In the genomic region with DNA sequence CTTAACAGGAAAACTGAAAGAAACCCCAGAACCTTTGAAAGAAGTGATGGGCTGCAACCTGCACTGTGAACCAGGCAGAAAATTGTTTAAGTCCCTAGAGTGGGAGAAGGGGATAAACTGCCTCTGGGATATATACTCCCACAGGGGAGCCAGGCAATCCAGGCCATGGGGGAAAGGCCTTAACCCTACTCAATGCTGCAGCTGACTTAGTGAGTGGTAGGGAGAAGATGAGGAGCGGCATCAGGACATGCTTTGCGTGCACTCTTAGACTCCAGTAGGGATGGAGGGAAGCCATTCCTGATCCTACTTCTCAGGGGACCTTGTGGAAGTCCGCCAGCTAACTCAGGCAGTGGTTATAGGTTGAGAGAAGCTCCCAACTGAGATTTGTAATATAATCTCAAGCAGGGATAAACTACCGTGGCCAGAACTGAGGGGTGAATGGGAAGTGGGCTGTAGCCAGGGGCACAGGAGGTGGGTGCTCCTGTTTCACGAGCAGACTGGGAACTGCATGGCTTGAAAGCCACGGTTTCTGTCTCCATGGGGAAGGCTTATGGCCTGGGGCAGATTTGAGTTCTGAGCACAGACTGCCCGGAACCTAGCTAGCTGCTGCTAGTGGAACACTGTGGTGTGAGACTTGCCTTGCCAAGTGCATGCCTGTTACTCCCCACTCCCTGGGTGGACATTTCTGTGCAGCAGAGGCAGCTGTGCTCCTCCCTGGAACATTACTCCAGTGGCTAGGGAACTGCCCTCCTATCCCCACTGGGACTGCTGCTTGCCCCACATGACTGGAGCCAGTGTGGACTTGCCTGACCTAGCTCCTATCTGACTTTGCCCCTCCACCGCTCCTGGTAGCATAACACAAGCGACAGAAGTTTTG, we compare ENCODE assay signal across 31 cellular contexts.
DNase-seq lines count a peak whose midpoint lies in the region; ATAC-seq and TF ChIP-seq lines count a peak whose summit lies in the region.
"Had no signal": no experiment of that assay in that cellular context is flagged by ENCODE, and none has a peak within 500 bp of the region (broad histone marks: within the 10 kb centered on the region; RNA-seq: fewer than 3 reads in every experiment).

No MANE protein-coding gene starts in this region.

- H3K27ac ChIP-seq in DOHH2 (ENCODE audit: low read depth, low read length) (no peak overlapping the region), GM23338 (ENCODE audit: low read depth) (no peak overlapping the region)
- H3K27ac ChIP-seq: C4-2B, heart left ventricle, RWPE1, SK-N-MC, suprapubic skin, upper lobe of right lung had no signal

- no peaks in the 10 kb centered on the region for H3K9me3 ChIP-seq in DOHH2 (ENCODE audit: control insufficient read depth, insufficient read depth, low read length)
- H3K9me3 ChIP-seq: esophagus squamous epithelium, suprapubic skin, upper lobe of right lung had no signal

- H3K4me1 ChIP-seq in DOHH2 (ENCODE audit: control insufficient read depth, low read length): peaks cover 34% of the 10 kb centered on the region
- no peaks in the 10 kb centered on the region for H3K4me1 ChIP-seq in GM23338 (ENCODE audit: insufficient read depth)
- H3K4me1 ChIP-seq: upper lobe of right lung had no signal

- H2AFZ ChIP-seq in GM23338: peak overlapping the region; percentile 88

- H4K20me1 ChIP-seq in DOHH2 (ENCODE audit: control insufficient read depth, insufficient read depth, low read depth, low read length) (no peaks in the 10 kb centered on the region), GM23338 (replicated peaks; ENCODE audit: insufficient read depth) (no peaks in the 10 kb centered on the region)

- H3K79me2 ChIP-seq in DOHH2 (ENCODE audit: control insufficient read depth, low read length): no peaks in the 10 kb centered on the region
- no peaks in the 10 kb centered on the region for H3K79me2 ChIP-seq in GM23338 (replicated peaks; ENCODE audit: insufficient read depth)

- H3K27me3 Mint-ChIP-seq in GM23338 (ENCODE audit: insufficient read depth, low read depth, poor library complexity) (no peaks in the 10 kb centered on the region), memory B cell (no peaks in the 10 kb centered on the region)
- peaks cover 0 to 7% (median 6%) of the 10 kb centered on the region in 5 donors for H3K27me3 Mint-ChIP-seq in naive thymus-derived CD8-positive, alpha-beta T cell

- TF ChIP-seq CTCF in DOHH2 (IDR thresholded peaks at IDR 0.05; ENCODE audit: low read depth, low read length, poor library complexity, severe bottlenecking) (no peak), GM23338 (conservative IDR thresholded peaks at IDR 0.05; ENCODE audit: low read depth in 2 of 2) (no peak)

- H3K36me3 Mint-ChIP-seq in GM23338 (ENCODE audit: low read depth): no peaks in the 10 kb centered on the region
- H3K36me3 Mint-ChIP-seq in memory B cell: no peaks in the 10 kb centered on the region
- H3K36me3 Mint-ChIP-seq in naive thymus-derived CD8-positive, alpha-beta T cell: peaks cover 2 to 10% (median 9%) of the 10 kb centered on the region in 3 donors
- H3K36me3 Mint-ChIP-seq: brain; stimulated activated effector memory CD8-positive, alpha-beta T cell treated with anti-CD3 and anti-CD28 coated beads, Interleukin-12 subunit alpha, Interleukin-12 subunit beta, amount 100 ng/mL, for 72 hours had no signal

- no peak overlapping the region for H3K4me3 Mint-ChIP-seq in GM23338
- H3K4me3 Mint-ChIP-seq in memory B cell: peak overlapping the region; percentile 24
- no peak overlapping the region for H3K4me3 Mint-ChIP-seq in naive thymus-derived CD8-positive, alpha-beta T cell
- H3K4me3 Mint-ChIP-seq: activated CD4-positive, alpha-beta memory T cell treated with anti-CD3 and anti-CD28 coated beads, Interleukin-2, amount 10 ng/mL, durations not matched to agents 7 days and 5 days; brain; mesothelial cell of epicardium; naive thymus-derived CD4-positive, alpha-beta T cell; stimulated activated effector memory CD8-positive, alpha-beta T cell treated with anti-CD3 and anti-CD28 coated beads, Interleukin-12 subunit alpha, Interleukin-12 subunit beta, amount 100 ng/mL, for 72 hours; T-helper 1 cell treated with Interleukin-12 subunit alpha and Interleukin-12 subunit beta and Interleukin-4 antibody, amounts not matched to agents 30 μg/mL and 1 μg/mL, for 36 hours had no signal

- ATAC-seq in GM23338: no peak
- no peak for ATAC-seq in memory B cell (ENCODE audit: low read depth)
- no peak for ATAC-seq in HG02852 (IDR thresholded peaks at IDR 0.05; ENCODE audit: unreplicated experiment)
- ATAC-seq in naive thymus-derived CD8-positive, alpha-beta T cell: no peak
- ATAC-seq in GM21576 (IDR thresholded peaks at IDR 0.05; ENCODE audit: unreplicated experiment): no peak
- no peak for ATAC-seq in GM21515 (IDR thresholded peaks at IDR 0.05; ENCODE audit: unreplicated experiment)
- ATAC-seq: stimulated activated effector memory CD8-positive, alpha-beta T cell treated with anti-CD3 and anti-CD28 coated beads, Interleukin-12 subunit alpha, Interleukin-12 subunit beta, amount 100 ng/mL, for 72 hours; upper lobe of right lung had no signal

- H3K9me3 Mint-ChIP-seq in GM23338: peaks cover 11% of the 10 kb centered on the region; the same call in 2 of the 3 replicates
- peaks cover 2% of the 10 kb centered on the region for H3K9me3 Mint-ChIP-seq in memory B cell
- peaks cover 5 to 19% (median 10%) of the 10 kb centered on the region in 9 donors for H3K9me3 Mint-ChIP-seq in naive thymus-derived CD8-positive, alpha-beta T cell
- H3K9me3 Mint-ChIP-seq: activated CD4-positive, alpha-beta memory T cell treated with anti-CD3 and anti-CD28 coated beads, Interleukin-2, amount 10 ng/mL, durations not matched to agents 7 days and 5 days; T-helper 1 cell treated with Interleukin-12 subunit alpha and Interleukin-12 subunit beta and Interleukin-4 antibody, amounts not matched to agents 30 μg/mL and 1 μg/mL, for 36 hours had no signal

- no peaks in the 10 kb centered on the region; the same call in 1 of the 2 replicates for H3F3A ChIP-seq in DOHH2 (ENCODE audit: control insufficient read depth, insufficient read depth)
- no peaks in the 10 kb centered on the region for H3F3A ChIP-seq in GM23338 (replicated peaks; ENCODE audit: low read depth)

- no peak overlapping the region for H3K27ac Mint-ChIP-seq in GM23338
- H3K27ac Mint-ChIP-seq in memory B cell: peak overlapping the region; percentile 83
- peak overlapping the region in 1 of 10 donors; percentile 33 for H3K27ac Mint-ChIP-seq in naive thymus-derived CD8-positive, alpha-beta T cell
- H3K27ac Mint-ChIP-seq: activated CD4-positive, alpha-beta memory T cell treated with anti-CD3 and anti-CD28 coated beads, Interleukin-2, amount 10 ng/mL, durations not matched to agents 7 days and 5 days; brain; mesothelial cell of epicardium; naive thymus-derived CD4-positive, alpha-beta T cell; stimulated activated effector memory CD8-positive, alpha-beta T cell treated with anti-CD3 and anti-CD28 coated beads, Interleukin-12 subunit alpha, Interleukin-12 subunit beta, amount 100 ng/mL, for 72 hours; T-helper 1 cell treated with Interleukin-12 subunit alpha and Interleukin-12 subunit beta and Interleukin-4 antibody, amounts not matched to agents 30 μg/mL and 1 μg/mL, for 36 hours had no signal

- H3K4me1 Mint-ChIP-seq in GM23338: peaks cover 6% of the 10 kb centered on the region; the same call in 2 of the 3 replicates
- H3K4me1 Mint-ChIP-seq in memory B cell: peaks cover 39% of the 10 kb centered on the region
- peaks cover 0 to 40% (median 0%) of the 10 kb centered on the region in 4 donors for H3K4me1 Mint-ChIP-seq in naive thymus-derived CD8-positive, alpha-beta T cell
- H3K4me1 Mint-ChIP-seq: activated CD4-positive, alpha-beta memory T cell treated with anti-CD3 and anti-CD28 coated beads, Interleukin-2, amount 10 ng/mL, durations not matched to agents 7 days and 5 days; mesothelial cell of epicardium; naive thymus-derived CD4-positive, alpha-beta T cell; stimulated activated effector memory CD8-positive, alpha-beta T cell treated with anti-CD3 and anti-CD28 coated beads, Interleukin-12 subunit alpha, Interleukin-12 subunit beta, amount 100 ng/mL, for 72 hours had no signal

- peak overlapping the region; percentile 32; the same call in 1 of the 2 replicates for H3K4me2 ChIP-seq in DOHH2 (ENCODE audit: low read length)
- no peak overlapping the region for H3K4me2 ChIP-seq in GM23338

- H3K27me3 ChIP-seq in DOHH2 (ENCODE audit: control insufficient read depth, low read length) (no peaks in the 10 kb centered on the region), GM23338 (ENCODE audit: insufficient read depth) (no peaks in the 10 kb centered on the region)
- H3K27me3 ChIP-seq: esophagus squamous epithelium, heart left ventricle, suprapubic skin, upper lobe of right lung had no signal

- no peaks in the 10 kb centered on the region for H3K9me2 ChIP-seq in DOHH2 (replicated peaks; ENCODE audit: control insufficient read depth, low read length)
- H3K9me2 ChIP-seq in GM23338 (ENCODE audit: insufficient read depth): 0 out of 2 replicates have a peak, but pooled peaks cover 13% of the 10 kb centered on the region

- POLR2A ChIA-PET in naive thymus-derived CD8-positive, alpha-beta T cell (lab: Charles Lee): no interaction called here

- H3K4me3 ChIP-seq in DOHH2 (ENCODE audit: low read length): no peak overlapping the region
- H3K4me3 ChIP-seq in GM23338: no peak overlapping the region
- H3K4me3 ChIP-seq: esophagus squamous epithelium, heart left ventricle, SK-N-MC, suprapubic skin, upper lobe of right lung had no signal

- DNase-seq in GM23338 (ENCODE audit: low spot score) (no peak), RPMI8226 (peak; percentile 11), memory B cell (ENCODE audit: low spot score in 2 of 2) (no peak)
- no peak for DNase-seq in naive thymus-derived CD8-positive, alpha-beta T cell
- DNase-seq: activated CD4-positive, alpha-beta memory T cell treated with anti-CD3 and anti-CD28 coated beads, Interleukin-2, amount 10 ng/mL, durations not matched to agents 7 days and 5 days; activated CD4-positive, CD25-positive, alpha-beta regulatory T cell treated with anti-CD3 and anti-CD28 coated beads, Interleukin-2, amount 50 U/mL, for 72 hours; activated naive CD4-positive, alpha-beta T cell treated with anti-CD3 and anti-CD28 coated beads, Interleukin-2, amount 50 U/mL, for 16 hours; esophagus squamous epithelium; foreskin melanocyte; GDM1; KG1; kidney; naive thymus-derived CD4-positive, alpha-beta T cell; NCI-H1436; NCI-H2227 treated with DMSO at 0.1 percent for 48 hours; occipital lobe; stimulated activated CD4-positive, alpha-beta T cell treated with anti-CD3 and anti-CD28 coated beads, Interleukin-15, amount 100 ng/mL, for 24 hours; upper lobe of right lung had no signal

- H3K36me3 ChIP-seq in DOHH2 (ENCODE audit: control insufficient read depth, low read length) (no peaks in the 10 kb centered on the region), GM23338 (ENCODE audit: insufficient read depth) (no peaks in the 10 kb centered on the region)
- H3K36me3 ChIP-seq: esophagus squamous epithelium, heart left ventricle, suprapubic skin, upper lobe of right lung had no signal

TF ChIP-seq in GM23338, 12 proteins besides CTCF, POLR2A, EP300 and RAD21 (continues in another document):
- TF ChIP-seq ZNF114 (CRISPR knock-in tag; IDR thresholded peaks at IDR 0.05): no peak
